In the genomic region with DNA sequence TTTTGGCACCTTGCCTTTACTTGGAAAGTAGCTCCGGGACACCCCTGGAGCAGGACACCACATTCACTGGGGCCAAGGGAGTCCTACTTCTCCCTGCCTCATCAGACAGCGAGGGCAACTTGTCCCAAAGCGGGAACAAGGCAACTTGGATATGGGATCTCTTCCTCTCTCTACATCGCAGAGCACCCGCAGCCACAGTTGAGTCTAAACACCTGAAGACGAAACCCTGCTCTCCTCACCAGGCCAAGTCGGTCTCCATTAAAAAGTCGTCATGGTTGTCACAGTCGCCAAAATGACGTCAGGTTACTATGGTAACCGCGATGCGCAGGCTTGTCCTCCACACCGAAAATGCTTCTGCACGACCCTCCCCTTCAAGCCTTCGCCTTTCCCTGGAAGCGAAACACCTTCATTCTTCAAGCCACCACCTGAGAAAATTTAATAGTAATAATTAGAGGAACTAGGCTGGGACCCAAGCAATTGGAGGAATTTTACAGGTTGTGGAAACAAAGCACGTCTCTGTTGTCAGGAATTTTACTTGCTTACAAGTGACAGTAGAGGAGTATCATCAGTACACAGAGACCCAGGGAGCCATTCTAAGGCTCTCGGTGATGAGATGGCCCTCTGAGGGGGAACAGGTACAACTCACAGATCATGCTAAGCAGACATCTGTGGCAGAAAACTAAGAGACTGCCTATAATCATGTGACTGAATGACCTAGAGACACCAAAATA, we compare ENCODE assay signal across 8 cellular contexts. TPM values are rescaled to one million over a fixed set of nuclear protein-coding genes. Genes with fewer than 3 reads are reported as not detected.
DNase-seq lines count a peak whose midpoint lies in the region; ATAC-seq lines count a peak whose summit lies in the region.

No MANE protein-coding gene starts in this region.

- CTCF ChIA-PET in activated CD4-positive, alpha-beta T cell treated with anti-CD3 and anti-CD28 coated beads, Interleukin-2, amount 10 ng/mL, durations not matched to agents 7 days and 5 days (lab: Charles Lee): interaction anchor here (1.2 kb wide), 1 partner anchor 8 kb away, joined by 3 read pairs; no protein-coding TSS in a partner anchor

- no peaks in the 10 kb centered on the region for H3K36me3 ChIP-seq in CD4-positive, CD25-positive, alpha-beta regulatory T cell (ENCODE audit: control insufficient read depth, insufficient read depth, low read length)
- H3K36me3 ChIP-seq in HUES48 (ENCODE audit: control insufficient read depth, insufficient read depth, low read length): no peaks in the 10 kb centered on the region

- no peaks in the 10 kb centered on the region for H3K4me1 ChIP-seq in CD4-positive, CD25-positive, alpha-beta regulatory T cell (ENCODE audit: control insufficient read depth, insufficient read depth, low read length, poor library complexity, severe bottlenecking)
- peaks cover 9% of the 10 kb centered on the region for H3K4me1 ChIP-seq in HUES48 (ENCODE audit: control insufficient read depth, insufficient read depth, low read length)

- H3K27ac Mint-ChIP-seq in CD4-positive, CD25-positive, alpha-beta regulatory T cell: peak overlapping the region in 2 of 3 donors; percentile 84 to 86
- H3K27ac Mint-ChIP-seq in activated CD4-positive, alpha-beta T cell treated with anti-CD3 and anti-CD28 coated beads, Interleukin-2, amount 10 ng/mL, durations not matched to agents 7 days and 5 days: peak overlapping the region; percentile 87

- H3K4me1 Mint-ChIP-seq in CD4-positive, CD25-positive, alpha-beta regulatory T cell: peaks cover 0 to 13% (median 4%) of the 10 kb centered on the region in 4 donors
- H3K4me1 Mint-ChIP-seq in activated CD4-positive, alpha-beta T cell treated with anti-CD3 and anti-CD28 coated beads, Interleukin-2, amount 10 ng/mL, durations not matched to agents 7 days and 5 days: peaks cover 7% of the 10 kb centered on the region

- no peak overlapping the region for H3K27ac ChIP-seq in CD4-positive, CD25-positive, alpha-beta regulatory T cell (ENCODE audit: insufficient read depth, low read length, poor library complexity, severe bottlenecking)
- no peak overlapping the region for H3K27ac ChIP-seq in HUES48 (ENCODE audit: low read depth, low read length)

- no peaks in the 10 kb centered on the region for H3K27me3 ChIP-seq in CD4-positive, CD25-positive, alpha-beta regulatory T cell (ENCODE audit: control insufficient read depth, insufficient read depth, low read length)
- H3K27me3 ChIP-seq in HUES48 (ENCODE audit: control insufficient read depth, insufficient read depth, low read length): no peaks in the 10 kb centered on the region

- peak overlapping the region; percentile 75 for H3K4me3 ChIP-seq in CD4-positive, CD25-positive, alpha-beta regulatory T cell (ENCODE audit: low read depth, low read length)
- H3K4me3 ChIP-seq in HUES48 (ENCODE audit: low read depth, low read length): peak overlapping the region; percentile 86

- peak; percentile 44 to 70 (median 62) for DNase-seq in CD4-positive, CD25-positive, alpha-beta regulatory T cell
- peak; percentile 77 for DNase-seq in activated CD4-positive, alpha-beta T cell treated with anti-CD3 and anti-CD28 coated beads, Interleukin-2, amount 10 ng/mL, durations not matched to agents 7 days and 5 days
- peak; percentile 29 for DNase-seq in effector CD4-positive, alpha-beta T cell
- DNase-seq in middle frontal gyrus (ENCODE audit: extremely low spot score, low spot score) (peak; percentile 61), NCI-H524 (lab: John Stamatoyannopoulos, UW) (no peak)
- DNase-seq in stimulated activated CD8-positive, alpha-beta memory T cell treated with anti-CD3 and anti-CD28 coated beads, Interleukin-4, amount 100 ng/mL, for 48 hours: peak; percentile 74

- H3K27me3 Mint-ChIP-seq in CD4-positive, CD25-positive, alpha-beta regulatory T cell: peaks cover 12% of the 10 kb centered on the region
- peaks cover 4% of the 10 kb centered on the region for H3K27me3 Mint-ChIP-seq in activated CD4-positive, alpha-beta T cell treated with anti-CD3 and anti-CD28 coated beads, Interleukin-2, amount 10 ng/mL, durations not matched to agents 7 days and 5 days

- H3K4me3 Mint-ChIP-seq in CD4-positive, CD25-positive, alpha-beta regulatory T cell: peak overlapping the region; percentile 85 to 90 (median 88)
- peak overlapping the region; percentile 82 for H3K4me3 Mint-ChIP-seq in activated CD4-positive, alpha-beta T cell treated with anti-CD3 and anti-CD28 coated beads, Interleukin-2, amount 10 ng/mL, durations not matched to agents 7 days and 5 days

- no peaks in the 10 kb centered on the region for H3K36me3 Mint-ChIP-seq in CD4-positive, CD25-positive, alpha-beta regulatory T cell
- no peaks in the 10 kb centered on the region for H3K36me3 Mint-ChIP-seq in activated CD4-positive, alpha-beta T cell treated with anti-CD3 and anti-CD28 coated beads, Interleukin-2, amount 10 ng/mL, durations not matched to agents 7 days and 5 days (ENCODE audit: low read depth)

- peak overlapping the region; percentile 54; the same call in 1 of the 2 replicates for H3K9ac ChIP-seq in HUES48 (ENCODE audit: low read depth, low read length)

- peak in 1 of 2 donors; percentile 34 for ATAC-seq in CD4-positive, CD25-positive, alpha-beta regulatory T cell (ENCODE audit: low read depth in 2 of 2)
- peak; percentile 89 for ATAC-seq in GM19468 (IDR thresholded peaks at IDR 0.05; ENCODE audit: extremely low read depth, unreplicated experiment)

- no peaks in the 10 kb centered on the region for H3K9me3 ChIP-seq in CD4-positive, CD25-positive, alpha-beta regulatory T cell (ENCODE audit: control insufficient read depth in 2 of 2, low read length in 2 of 2)
- H3K9me3 ChIP-seq in HUES48 (ENCODE audit: control insufficient read depth, insufficient read depth, low read length): no peaks in the 10 kb centered on the region

- POLR2A ChIA-PET in activated CD4-positive, alpha-beta T cell treated with anti-CD3 and anti-CD28 coated beads, Interleukin-2, amount 10 ng/mL, durations not matched to agents 7 days and 5 days (lab: Charles Lee): no interaction called here

- peaks cover 0 to 3% (median 0%) of the 10 kb centered on the region in 7 donors for H3K9me3 Mint-ChIP-seq in CD4-positive, CD25-positive, alpha-beta regulatory T cell
- no peaks in the 10 kb centered on the region for H3K9me3 Mint-ChIP-seq in activated CD4-positive, alpha-beta T cell treated with anti-CD3 and anti-CD28 coated beads, Interleukin-2, amount 10 ng/mL, durations not matched to agents 7 days and 5 days

RNA-seq across cellular contexts. Expression of a gene that starts 30.5 kb away (rescaled TPM):
- total RNA-seq in CD4-positive, CD25-positive, alpha-beta regulatory T cell: 12.0 TPM
- 10 to 100 TPM; 17.5 to 35.1 (median 27.8) TPM for polyA plus RNA-seq in CD4-positive, CD25-positive, alpha-beta regulatory T cell
- total RNA-seq in activated CD4-positive, alpha-beta T cell treated with anti-CD3 and anti-CD28 coated beads, Interleukin-2, amount 10 ng/mL, durations not matched to agents 7 days and 5 days: 1 to 10 TPM; 4.9 to 5.1 TPM

RNA-seq across cellular contexts. Expression of a gene that starts 35.6 kb away (rescaled TPM):
- not detected for total RNA-seq in CD4-positive, CD25-positive, alpha-beta regulatory T cell
- under 1 TPM in 2 of 4 donors, not detected in 2; 0.07 to 0.10 TPM for polyA plus RNA-seq in CD4-positive, CD25-positive, alpha-beta regulatory T cell
- total RNA-seq in activated CD4-positive, alpha-beta T cell treated with anti-CD3 and anti-CD28 coated beads, Interleukin-2, amount 10 ng/mL, durations not matched to agents 7 days and 5 days: under 1 TPM; 0.10 to 0.12 TPM

RNA-seq across cellular contexts. Expression of a gene that starts 52.9 kb away (rescaled TPM):
- total RNA-seq in CD4-positive, CD25-positive, alpha-beta regulatory T cell: 4.8 TPM
- polyA plus RNA-seq in CD4-positive, CD25-positive, alpha-beta regulatory T cell: 1 to 10 TPM; 5.4 to 8.8 (median 7.1) TPM
- 1 to 10 TPM; 2.1 to 4.0 TPM for total RNA-seq in activated CD4-positive, alpha-beta T cell treated with anti-CD3 and anti-CD28 coated beads, Interleukin-2, amount 10 ng/mL, durations not matched to agents 7 days and 5 days

Comparison
In these comparisons a context has a peak if more than half of its experiments do, and no peak if none do; other contexts are left out.
1. DNase-seq: peak in CD4-positive, CD25-positive, alpha-beta regulatory T cell (3 of 3), activated CD4-positive, alpha-beta T cell treated with anti-CD3 and anti-CD28 coated beads, Interleukin-2, amount 10 ng/mL, durations not matched to agents 7 days and 5 days (single experiment), effector CD4-positive, alpha-beta T cell (single experiment), middle frontal gyrus (single experiment) and stimulated activated CD8-positive, alpha-beta memory T cell treated with anti-CD3 and anti-CD28 coated beads, Interleukin-4, amount 100 ng/mL, for 48 hours (single experiment); none in NCI-H524 (0 of 2).